In genomic region chr9:112757300-112757883, GRCh38 we compare ENCODE assay signal across 18 cellular contexts. TPM values are rescaled to one million over a fixed set of nuclear protein-coding genes. Genes with fewer than 3 reads are reported as not detected.
DNase-seq lines count a peak whose midpoint lies in the region; ATAC-seq and TF ChIP-seq lines count a peak whose summit lies in the region.
"Had no signal": no experiment of that assay in that cellular context is flagged by ENCODE, and none has a peak within 500 bp of the region (broad histone marks: within the 10 kb centered on the region; RNA-seq: fewer than 3 reads in every experiment).

No MANE protein-coding gene starts in this region.

- peaks cover 0 to 5% (median 0%) of the 10 kb centered on the region in 7 donors for H3K9me3 Mint-ChIP-seq in CD14-positive monocyte
- no peaks in the 10 kb centered on the region for H3K9me3 Mint-ChIP-seq in HFFc6
- H3K9me3 Mint-ChIP-seq in nephron: no peaks in the 10 kb centered on the region
- H3K9me3 Mint-ChIP-seq: activated naive CD4-positive, alpha-beta T cell treated with anti-CD3 and anti-CD28 coated beads, Interleukin-2, amount 10 ng/mL, durations not matched to agents 7 days and 5 days; stimulated activated naive CD8-positive, alpha-beta T cell treated with anti-CD3 and anti-CD28 coated beads, Interleukin-15, Interleukin-2, amounts not matched to agents 100 ng/mL and 50 ng/mL, for 24 hours had no signal

- H3K36me3 Mint-ChIP-seq in CD14-positive monocyte (peaks cover 13 to 30% of the 10 kb centered on the region in 2 donors), HFFc6 (ENCODE audit: low read depth) (peaks cover 5% of the 10 kb centered on the region; the same call in 1 of the 2 replicates), nephron (ENCODE audit: low read depth) (no peaks in the 10 kb centered on the region)

- TF ChIP-seq CTCF in CD14-positive monocyte (IDR thresholded peaks at IDR 0.05): no peak
- no peak for TF ChIP-seq CTCF in HFFc6 (IDR thresholded peaks at IDR 0.05)
- TF ChIP-seq CTCF in dorsolateral prefrontal cortex (IDR thresholded peaks at IDR 0.05 in 54 of 56, conservative IDR thresholded peaks at IDR 0.05 in 2 of 56; ENCODE audit: low read depth in 1 of 56, partially characterized antibody in 56 of 56): no peak
- TF ChIP-seq CTCF in nephron (IDR thresholded peaks at IDR 0.05; ENCODE audit: unreplicated experiment in 3 of 3): no peak

- H3K4me3 Mint-ChIP-seq in CD14-positive monocyte: peak overlapping the region in 1 of 2 donors; percentile 67
- H3K4me3 Mint-ChIP-seq in HFFc6: peak overlapping the region; percentile 9; the same call in 1 of the 2 replicates
- peak overlapping the region in 1 of 3 experiments; percentile 11 for H3K4me3 Mint-ChIP-seq in nephron
- H3K4me3 Mint-ChIP-seq: activated naive CD4-positive, alpha-beta T cell treated with anti-CD3 and anti-CD28 coated beads, Interleukin-2, amount 10 ng/mL, durations not matched to agents 7 days and 5 days; stimulated activated naive CD8-positive, alpha-beta T cell treated with anti-CD3 and anti-CD28 coated beads, Interleukin-15, Interleukin-2, amounts not matched to agents 100 ng/mL and 50 ng/mL, for 24 hours had no signal

- intact Hi-C loops in CD14-positive monocyte (cut with micrococcal nuclease) (no loop called here), dorsolateral prefrontal cortex (cut with DNase I) (no loop called here)

- no peak for DNase-seq in CD14-positive monocyte (ENCODE audit: low spot score)
- peak; percentile 33 for DNase-seq in HFFc6
- DNase-seq in dorsolateral prefrontal cortex: no peak
- DNase-seq in SHP77 treated with DMSO at 0.1 percent for 48 hours (lab: John Stamatoyannopoulos, UW): no peak
- DNase-seq in NOMO-1 treated with DMSO at 0.1 percent for 48 hours (lab: John Stamatoyannopoulos, UW; ENCODE audit: unreplicated experiment): no peak
- DNase-seq: activated CD4-positive, alpha-beta T cell treated with anti-CD3 and anti-CD28 coated beads, Interleukin-2, amount 50 U/mL, for 1 hour; activated naive CD4-positive, alpha-beta T cell treated with anti-CD3 and anti-CD28 coated beads, Interleukin-2, amount 10 ng/mL, durations not matched to agents 7 days and 5 days; activated T-cell treated with anti-CD3 and anti-CD28 coated beads for 4 hours; Kasumi-1; left lung; NCI-H1436 treated with DMSO at 0.1 percent for 48 hours; NCI-H446; T-helper 9 cell had no signal

- H3K4me1 Mint-ChIP-seq in CD14-positive monocyte (peaks cover 76% of the 10 kb centered on the region), HFFc6 (ENCODE audit: low read depth) (peaks cover 77% of the 10 kb centered on the region), nephron (peaks cover 64% of the 10 kb centered on the region)

- H3K27me3 Mint-ChIP-seq in CD14-positive monocyte (ENCODE audit: low read depth in 3 of 3): peaks cover 0 to 2% (median 0%) of the 10 kb centered on the region in 3 donors
- no peaks in the 10 kb centered on the region; the same call in none of the 2 replicates for H3K27me3 Mint-ChIP-seq in HFFc6 (ENCODE audit: insufficient read depth)
- H3K27me3 Mint-ChIP-seq in nephron (ENCODE audit: low read depth): peaks cover 8% of the 10 kb centered on the region
- H3K27me3 Mint-ChIP-seq: activated naive CD4-positive, alpha-beta T cell treated with anti-CD3 and anti-CD28 coated beads, Interleukin-2, amount 10 ng/mL, durations not matched to agents 7 days and 5 days; stimulated activated naive CD8-positive, alpha-beta T cell treated with anti-CD3 and anti-CD28 coated beads, Interleukin-15, Interleukin-2, amounts not matched to agents 100 ng/mL and 50 ng/mL, for 24 hours had no signal

- H3K27ac Mint-ChIP-seq in CD14-positive monocyte: peak overlapping the region in 5 of 7 donors; percentile 26 to 82 (median 79)
- H3K27ac Mint-ChIP-seq in HFFc6: peak overlapping the region; percentile 65
- peak overlapping the region; percentile 19 to 69 (median 24) for H3K27ac Mint-ChIP-seq in nephron
- H3K27ac Mint-ChIP-seq: activated naive CD4-positive, alpha-beta T cell treated with anti-CD3 and anti-CD28 coated beads, Interleukin-2, amount 10 ng/mL, durations not matched to agents 7 days and 5 days; stimulated activated naive CD8-positive, alpha-beta T cell treated with anti-CD3 and anti-CD28 coated beads, Interleukin-15, Interleukin-2, amounts not matched to agents 100 ng/mL and 50 ng/mL, for 24 hours had no signal

- ATAC-seq in GM21526 (IDR thresholded peaks at IDR 0.05; ENCODE audit: low FRiP score, unreplicated experiment) (no peak), HG03097 (IDR thresholded peaks at IDR 0.05; ENCODE audit: low FRiP score, unreplicated experiment) (no peak)
- ATAC-seq: left lung had no signal

- H3K4me3 ChIP-seq in dorsolateral prefrontal cortex: no peak overlapping the region
- H3K4me3 ChIP-seq: left lung, vagina had no signal

- H3K27ac ChIP-seq in dorsolateral prefrontal cortex: peak overlapping the region in 45 of 59 donors; percentile 2 to 73 (median 41)
- H3K27ac ChIP-seq: left lung, vagina had no signal

- no peaks in the 10 kb centered on the region for H3K27me3 ChIP-seq in dorsolateral prefrontal cortex
- H3K27me3 ChIP-seq: left lung, vagina had no signal

RNA-seq across cellular contexts. Expression of gene SNX30, which starts 6.8 kb away (rescaled TPM):
- 10 to 100 TPM; 10.3 to 10.4 TPM for polyA plus RNA-seq in CD14-positive monocyte
- 10 to 100 TPM; 11.1 to 14.9 (median 13.9) TPM for total RNA-seq in HFFc6 (2021; fragmentation: NEBNext Ultra II Directional; extraction: Animal tissue kit (Norgen Biotek cat#: 25700))
- total RNA-seq in dorsolateral prefrontal cortex: 10 to 100 TPM; 19.1 to 51.5 (median 35.4) TPM

RNA-seq across cellular contexts. Expression of gene INIP, which starts 39.5 kb away (rescaled TPM):
- 10 to 100 TPM; 49.0 to 53.0 TPM for polyA plus RNA-seq in CD14-positive monocyte
- 10 to 100 TPM; 23.6 to 26.8 (median 25.0) TPM for total RNA-seq in HFFc6 (2021; fragmentation: NEBNext Ultra II Directional; extraction: Animal tissue kit (Norgen Biotek cat#: 25700))
- total RNA-seq in dorsolateral prefrontal cortex: 10 to 100 TPM; 23.7 to 52.8 (median 39.3) TPM

Comparison
In these comparisons a context has a peak if more than half of its experiments do, and no peak if none do; other contexts are left out.
1. H3K27ac Mint-ChIP-seq: peak in every context shown above with its lines; median percentile 79 in CD14-positive monocyte; 65 in HFFc6; 24 in nephron.